Comparison of ENCODE assay signal across 23 cellular contexts in genomic region chr13:78876915-78877549, GRCh38.
"Had no signal": no experiment of that assay in that cellular context is flagged by ENCODE, and none has a peak within 500 bp of the region (broad histone marks: within the 10 kb centered on the region; RNA-seq: fewer than 3 reads in every experiment).

No MANE protein-coding gene starts in this region.

- H3K27ac Mint-ChIP-seq: activated CD4-positive, alpha-beta memory T cell treated with anti-CD3 and anti-CD28 coated beads, Interleukin-2, amount 10 ng/mL, durations not matched to agents 7 days and 5 days; activated CD8-positive, alpha-beta memory T cell treated with anti-CD3 and anti-CD28 coated beads, Interleukin-2, amount 10 ng/mL, durations not matched to agents 7 days and 5 days; activated naive CD4-positive, alpha-beta T cell treated with anti-CD3 and anti-CD28 coated beads, Interleukin-2, amount 10 ng/mL, durations not matched to agents 7 days and 5 days; activated naive CD8-positive, alpha-beta T cell had no signal

- H3K9me3 Mint-ChIP-seq: activated CD4-positive, alpha-beta memory T cell treated with anti-CD3 and anti-CD28 coated beads, Interleukin-2, amount 10 ng/mL, durations not matched to agents 7 days and 5 days had no signal

- H3K4me3 Mint-ChIP-seq: activated CD4-positive, alpha-beta memory T cell treated with anti-CD3 and anti-CD28 coated beads, Interleukin-2, amount 10 ng/mL, durations not matched to agents 7 days and 5 days; activated CD8-positive, alpha-beta memory T cell treated with anti-CD3 and anti-CD28 coated beads, Interleukin-2, amount 10 ng/mL, durations not matched to agents 7 days and 5 days; activated naive CD4-positive, alpha-beta T cell treated with anti-CD3 and anti-CD28 coated beads, Interleukin-2, amount 10 ng/mL, durations not matched to agents 7 days and 5 days; activated naive CD8-positive, alpha-beta T cell had no signal

- H3K27me3 Mint-ChIP-seq: activated CD4-positive, alpha-beta memory T cell treated with anti-CD3 and anti-CD28 coated beads, Interleukin-2, amount 10 ng/mL, durations not matched to agents 7 days and 5 days had no signal

- H3K4me1 Mint-ChIP-seq: activated CD4-positive, alpha-beta memory T cell treated with anti-CD3 and anti-CD28 coated beads, Interleukin-2, amount 10 ng/mL, durations not matched to agents 7 days and 5 days; activated CD8-positive, alpha-beta memory T cell treated with anti-CD3 and anti-CD28 coated beads, Interleukin-2, amount 10 ng/mL, durations not matched to agents 7 days and 5 days; activated naive CD4-positive, alpha-beta T cell treated with anti-CD3 and anti-CD28 coated beads, Interleukin-2, amount 10 ng/mL, durations not matched to agents 7 days and 5 days had no signal

- H3K36me3 Mint-ChIP-seq: activated CD8-positive, alpha-beta memory T cell treated with anti-CD3 and anti-CD28 coated beads, Interleukin-2, amount 10 ng/mL, durations not matched to agents 7 days and 5 days; activated naive CD4-positive, alpha-beta T cell treated with anti-CD3 and anti-CD28 coated beads, Interleukin-2, amount 10 ng/mL, durations not matched to agents 7 days and 5 days; activated naive CD8-positive, alpha-beta T cell had no signal

- DNase-seq: activated CD4-positive, alpha-beta T cell treated with anti-CD3 and anti-CD28 coated beads for 1 hour; activated CD4-positive, CD25-positive, alpha-beta regulatory T cell; activated CD8-positive, alpha-beta memory T cell treated with anti-CD3 and anti-CD28 coated beads for 24 hours; activated CD8-positive, alpha-beta memory T cell treated with anti-CD3 and anti-CD28 coated beads, Interleukin-2, amount 10 ng/mL, durations not matched to agents 7 days and 5 days; activated CD8-positive, alpha-beta memory T cell treated with anti-CD3 and anti-CD28 coated beads, Interleukin-2, amount 50 U/mL, for 48 hours; activated effector memory CD4-positive, alpha-beta T cell treated with Interleukin-2 at 50 U/mL for 16 hours; activated T-cell treated with anti-CD3 and anti-CD28 coated beads, Interleukin-2, amount 50 U/mL, for 48 hours; amygdala; Kasumi-1; KG1; MM.1S; NCI-H1092; NCI-H1436 treated with DMSO at 0.1 percent for 48 hours; NCI-H1694 treated with DMSO at 0.1 percent for 48 hours; NCI-H345; NCI-H524 treated with DMSO at 0.1 percent for 48 hours; PC-9; SHP77; T1000; WERI-Rb-1 had no signal
